1 cellular context compared by ENCODE assay signal in the genomic region with DNA sequence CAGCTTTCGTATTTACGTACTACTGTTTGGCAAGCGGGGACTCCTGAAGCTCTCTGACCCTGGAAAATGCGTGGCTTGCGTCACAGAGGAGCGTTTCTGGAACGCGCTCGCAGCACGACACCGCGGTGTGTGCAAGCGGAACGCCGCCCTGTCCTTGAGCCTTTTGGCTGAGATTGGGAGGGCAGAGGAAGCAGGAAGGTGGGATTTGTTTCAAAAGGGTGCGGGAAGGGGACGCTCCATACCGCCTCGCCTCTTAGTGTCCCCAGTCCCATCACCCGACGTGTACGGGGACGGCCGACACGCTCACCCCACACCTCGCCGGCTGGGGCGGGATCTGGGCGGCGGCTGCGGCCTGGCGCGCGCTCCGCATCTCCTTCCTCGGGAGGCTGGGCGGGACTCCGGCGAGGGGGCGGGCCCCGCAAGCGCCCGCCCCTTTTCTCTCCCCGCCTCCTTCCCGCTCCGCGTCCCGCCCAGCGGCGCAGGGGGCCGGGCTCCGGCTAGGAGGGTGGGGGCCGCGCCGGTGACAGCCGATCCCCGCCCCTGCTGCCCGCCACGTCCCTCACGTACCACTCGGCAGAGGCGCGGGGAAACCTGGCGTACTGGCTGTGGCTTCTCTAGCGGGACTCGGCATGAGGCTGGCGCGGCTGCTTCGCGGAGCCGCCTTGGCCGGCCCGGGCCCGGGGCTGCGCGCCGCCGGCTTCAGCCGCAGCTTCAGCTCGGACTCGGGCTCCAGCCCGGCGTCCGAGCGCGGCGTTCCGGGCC.
TF ChIP-seq lines count a peak whose summit lies in the region.

A gene (plus strand): TSS at position 569 of the 762 bp plus-strand sequence. CDS start 61 bp downstream, at position 630.

TF ChIP-seq in K562, 482 proteins besides CTCF, POLR2A, EP300 and RAD21 (continued from another document and continues in another):
- TF ChIP-seq, protein P1, sequence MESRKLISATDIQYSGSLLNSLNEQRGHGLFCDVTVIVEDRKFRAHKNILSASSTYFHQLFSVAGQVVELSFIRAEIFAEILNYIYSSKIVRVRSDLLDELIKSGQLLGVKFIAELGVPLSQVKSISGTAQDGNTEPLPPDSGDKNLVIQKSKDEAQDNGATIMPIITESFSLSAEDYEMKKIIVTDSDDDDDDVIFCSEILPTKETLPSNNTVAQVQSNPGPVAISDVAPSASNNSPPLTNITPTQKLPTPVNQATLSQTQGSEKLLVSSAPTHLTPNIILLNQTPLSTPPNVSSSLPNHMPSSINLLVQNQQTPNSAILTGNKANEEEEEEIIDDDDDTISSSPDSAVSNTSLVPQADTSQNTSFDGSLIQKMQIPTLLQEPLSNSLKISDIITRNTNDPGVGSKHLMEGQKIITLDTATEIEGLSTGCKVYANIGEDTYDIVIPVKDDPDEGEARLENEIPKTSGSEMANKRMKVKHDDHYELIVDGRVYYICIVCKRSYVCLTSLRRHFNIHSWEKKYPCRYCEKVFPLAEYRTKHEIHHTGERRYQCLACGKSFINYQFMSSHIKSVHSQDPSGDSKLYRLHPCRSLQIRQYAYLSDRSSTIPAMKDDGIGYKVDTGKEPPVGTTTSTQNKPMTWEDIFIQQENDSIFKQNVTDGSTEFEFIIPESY (CRISPR knock-in tag; IDR thresholded peaks at IDR 0.05), result no peak
- TF ChIP-seq MIER1 (IDR thresholded peaks at IDR 0.05; ENCODE audit: low read depth), result no peak
- TF ChIP-seq, protein P2, sequence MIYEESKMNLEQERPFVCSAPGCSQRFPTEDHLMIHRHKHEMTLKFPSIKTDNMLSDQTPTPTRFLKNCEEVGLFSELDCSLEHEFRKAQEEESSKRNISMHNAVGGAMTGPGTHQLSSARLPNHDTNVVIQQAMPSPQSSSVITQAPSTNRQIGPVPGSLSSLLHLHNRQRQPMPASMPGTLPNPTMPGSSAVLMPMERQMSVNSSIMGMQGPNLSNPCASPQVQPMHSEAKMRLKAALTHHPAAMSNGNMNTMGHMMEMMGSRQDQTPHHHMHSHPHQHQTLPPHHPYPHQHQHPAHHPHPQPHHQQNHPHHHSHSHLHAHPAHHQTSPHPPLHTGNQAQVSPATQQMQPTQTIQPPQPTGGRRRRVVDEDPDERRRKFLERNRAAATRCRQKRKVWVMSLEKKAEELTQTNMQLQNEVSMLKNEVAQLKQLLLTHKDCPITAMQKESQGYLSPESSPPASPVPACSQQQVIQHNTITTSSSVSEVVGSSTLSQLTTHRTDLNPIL (CRISPR knock-in tag; IDR thresholded peaks at IDR 0.05), result no peak
- TF ChIP-seq, protein P3, sequence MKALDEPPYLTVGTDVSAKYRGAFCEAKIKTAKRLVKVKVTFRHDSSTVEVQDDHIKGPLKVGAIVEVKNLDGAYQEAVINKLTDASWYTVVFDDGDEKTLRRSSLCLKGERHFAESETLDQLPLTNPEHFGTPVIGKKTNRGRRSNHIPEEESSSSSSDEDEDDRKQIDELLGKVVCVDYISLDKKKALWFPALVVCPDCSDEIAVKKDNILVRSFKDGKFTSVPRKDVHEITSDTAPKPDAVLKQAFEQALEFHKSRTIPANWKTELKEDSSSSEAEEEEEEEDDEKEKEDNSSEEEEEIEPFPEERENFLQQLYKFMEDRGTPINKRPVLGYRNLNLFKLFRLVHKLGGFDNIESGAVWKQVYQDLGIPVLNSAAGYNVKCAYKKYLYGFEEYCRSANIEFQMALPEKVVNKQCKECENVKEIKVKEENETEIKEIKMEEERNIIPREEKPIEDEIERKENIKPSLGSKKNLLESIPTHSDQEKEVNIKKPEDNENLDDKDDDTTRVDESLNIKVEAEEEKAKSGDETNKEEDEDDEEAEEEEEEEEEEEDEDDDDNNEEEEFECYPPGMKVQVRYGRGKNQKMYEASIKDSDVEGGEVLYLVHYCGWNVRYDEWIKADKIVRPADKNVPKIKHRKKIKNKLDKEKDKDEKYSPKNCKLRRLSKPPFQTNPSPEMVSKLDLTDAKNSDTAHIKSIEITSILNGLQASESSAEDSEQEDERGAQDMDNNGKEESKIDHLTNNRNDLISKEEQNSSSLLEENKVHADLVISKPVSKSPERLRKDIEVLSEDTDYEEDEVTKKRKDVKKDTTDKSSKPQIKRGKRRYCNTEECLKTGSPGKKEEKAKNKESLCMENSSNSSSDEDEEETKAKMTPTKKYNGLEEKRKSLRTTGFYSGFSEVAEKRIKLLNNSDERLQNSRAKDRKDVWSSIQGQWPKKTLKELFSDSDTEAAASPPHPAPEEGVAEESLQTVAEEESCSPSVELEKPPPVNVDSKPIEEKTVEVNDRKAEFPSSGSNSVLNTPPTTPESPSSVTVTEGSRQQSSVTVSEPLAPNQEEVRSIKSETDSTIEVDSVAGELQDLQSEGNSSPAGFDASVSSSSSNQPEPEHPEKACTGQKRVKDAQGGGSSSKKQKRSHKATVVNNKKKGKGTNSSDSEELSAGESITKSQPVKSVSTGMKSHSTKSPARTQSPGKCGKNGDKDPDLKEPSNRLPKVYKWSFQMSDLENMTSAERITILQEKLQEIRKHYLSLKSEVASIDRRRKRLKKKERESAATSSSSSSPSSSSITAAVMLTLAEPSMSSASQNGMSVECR (CRISPR knock-in tag; IDR thresholded peaks at IDR 0.05), result 0 out of 2 replicates have a peak, but pooled peaks have one; percentile 15
- TF ChIP-seq, protein P4, sequence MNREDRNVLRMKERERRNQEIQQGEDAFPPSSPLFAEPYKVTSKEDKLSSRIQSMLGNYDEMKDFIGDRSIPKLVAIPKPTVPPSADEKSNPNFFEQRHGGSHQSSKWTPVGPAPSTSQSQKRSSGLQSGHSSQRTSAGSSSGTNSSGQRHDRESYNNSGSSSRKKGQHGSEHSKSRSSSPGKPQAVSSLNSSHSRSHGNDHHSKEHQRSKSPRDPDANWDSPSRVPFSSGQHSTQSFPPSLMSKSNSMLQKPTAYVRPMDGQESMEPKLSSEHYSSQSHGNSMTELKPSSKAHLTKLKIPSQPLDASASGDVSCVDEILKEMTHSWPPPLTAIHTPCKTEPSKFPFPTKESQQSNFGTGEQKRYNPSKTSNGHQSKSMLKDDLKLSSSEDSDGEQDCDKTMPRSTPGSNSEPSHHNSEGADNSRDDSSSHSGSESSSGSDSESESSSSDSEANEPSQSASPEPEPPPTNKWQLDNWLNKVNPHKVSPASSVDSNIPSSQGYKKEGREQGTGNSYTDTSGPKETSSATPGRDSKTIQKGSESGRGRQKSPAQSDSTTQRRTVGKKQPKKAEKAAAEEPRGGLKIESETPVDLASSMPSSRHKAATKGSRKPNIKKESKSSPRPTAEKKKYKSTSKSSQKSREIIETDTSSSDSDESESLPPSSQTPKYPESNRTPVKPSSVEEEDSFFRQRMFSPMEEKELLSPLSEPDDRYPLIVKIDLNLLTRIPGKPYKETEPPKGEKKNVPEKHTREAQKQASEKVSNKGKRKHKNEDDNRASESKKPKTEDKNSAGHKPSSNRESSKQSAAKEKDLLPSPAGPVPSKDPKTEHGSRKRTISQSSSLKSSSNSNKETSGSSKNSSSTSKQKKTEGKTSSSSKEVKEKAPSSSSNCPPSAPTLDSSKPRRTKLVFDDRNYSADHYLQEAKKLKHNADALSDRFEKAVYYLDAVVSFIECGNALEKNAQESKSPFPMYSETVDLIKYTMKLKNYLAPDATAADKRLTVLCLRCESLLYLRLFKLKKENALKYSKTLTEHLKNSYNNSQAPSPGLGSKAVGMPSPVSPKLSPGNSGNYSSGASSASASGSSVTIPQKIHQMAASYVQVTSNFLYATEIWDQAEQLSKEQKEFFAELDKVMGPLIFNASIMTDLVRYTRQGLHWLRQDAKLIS (CRISPR knock-in tag; IDR thresholded peaks at IDR 0.05), result peak; percentile 65; the same call in 1 of the 2 replicates
- TF ChIP-seq CBX1 (IDR thresholded peaks at IDR 0.05; ENCODE audit: low read depth), result peak; percentile 33; the same call in 1 of the 2 replicates
- no peak for TF ChIP-seq SP2 (IDR thresholded peaks at IDR 0.05; ENCODE audit: extremely low read depth, low read depth, low read length, poor library complexity, severe bottlenecking)
- TF ChIP-seq, protein P5, sequence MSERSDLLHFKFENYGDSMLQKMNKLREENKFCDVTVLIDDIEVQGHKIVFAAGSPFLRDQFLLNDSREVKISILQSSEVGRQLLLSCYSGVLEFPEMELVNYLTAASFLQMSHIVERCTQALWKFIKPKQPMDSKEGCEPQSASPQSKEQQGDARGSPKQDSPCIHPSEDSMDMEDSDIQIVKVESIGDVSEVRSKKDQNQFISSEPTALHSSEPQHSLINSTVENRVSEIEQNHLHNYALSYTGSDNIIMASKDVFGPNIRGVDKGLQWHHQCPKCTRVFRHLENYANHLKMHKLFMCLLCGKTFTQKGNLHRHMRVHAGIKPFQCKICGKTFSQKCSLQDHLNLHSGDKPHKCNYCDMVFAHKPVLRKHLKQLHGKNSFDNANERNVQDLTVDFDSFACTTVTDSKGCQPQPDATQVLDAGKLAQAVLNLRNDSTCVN (CRISPR knock-in tag; IDR thresholded peaks at IDR 0.05), result peak; percentile 75; the same call in 1 of the 2 replicates
- no peak for TF ChIP-seq CSDE1 (IDR thresholded peaks at IDR 0.05)
- TF ChIP-seq RNF2 (IDR thresholded peaks at IDR 0.05), result peak; percentile 68; the same call in 1 of the 2 replicates
- peak; percentile 21; the same call in 1 of the 2 replicates for TF ChIP-seq TEAD4 (IDR thresholded peaks at IDR 0.05; ENCODE audit: low read length)
- no peak for TF ChIP-seq TEAD4 (CRISPR knock-in tag; IDR thresholded peaks at IDR 0.05; ENCODE audit: borderline replicate concordance)
- TF ChIP-seq FIP1L1 (IDR thresholded peaks at IDR 0.05; ENCODE audit: low read depth, low read length, poor library complexity, severe bottlenecking), result peak; percentile 86
- no peak for TF ChIP-seq NCOR1 (IDR thresholded peaks at IDR 0.05)
- TF ChIP-seq BMI1 (IDR thresholded peaks at IDR 0.05; ENCODE audit: low read length), result no peak
- TF ChIP-seq, protein P6, sequence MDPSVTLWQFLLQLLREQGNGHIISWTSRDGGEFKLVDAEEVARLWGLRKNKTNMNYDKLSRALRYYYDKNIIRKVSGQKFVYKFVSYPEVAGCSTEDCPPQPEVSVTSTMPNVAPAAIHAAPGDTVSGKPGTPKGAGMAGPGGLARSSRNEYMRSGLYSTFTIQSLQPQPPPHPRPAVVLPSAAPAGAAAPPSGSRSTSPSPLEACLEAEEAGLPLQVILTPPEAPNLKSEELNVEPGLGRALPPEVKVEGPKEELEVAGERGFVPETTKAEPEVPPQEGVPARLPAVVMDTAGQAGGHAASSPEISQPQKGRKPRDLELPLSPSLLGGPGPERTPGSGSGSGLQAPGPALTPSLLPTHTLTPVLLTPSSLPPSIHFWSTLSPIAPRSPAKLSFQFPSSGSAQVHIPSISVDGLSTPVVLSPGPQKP (CRISPR knock-in tag; IDR thresholded peaks at IDR 0.05), result no peak
- TF ChIP-seq SIX5 (IDR thresholded peaks at IDR 0.05; ENCODE audit: borderline replicate concordance in 1 of 2, insufficient read depth in 1 of 2, low read depth in 1 of 2, low read length in 2 of 2), result no peak
- TF ChIP-seq NFIX (CRISPR knock-in tag; IDR thresholded peaks at IDR 0.05; ENCODE audit: low read depth), result no peak
- no peak for TF ChIP-seq ZFP36 (IDR thresholded peaks at IDR 0.05; ENCODE audit: low read depth, low read length, partially characterized antibody)
- TF ChIP-seq FOXK2 (conservative IDR thresholded peaks at IDR 0.05 in 1 of 2, IDR thresholded peaks at IDR 0.05 in 1 of 2; ENCODE audit: low read depth in 2 of 2), result peak in 1 of 2 experiments; percentile 48; a peak in 2 of 4 replicates
- no peak for TF ChIP-seq ZNF668 (CRISPR knock-in tag; IDR thresholded peaks at IDR 0.05)
- TF ChIP-seq TSC22D4 (tag; IDR thresholded peaks at IDR 0.05), result no peak
- TF ChIP-seq, protein P7, sequence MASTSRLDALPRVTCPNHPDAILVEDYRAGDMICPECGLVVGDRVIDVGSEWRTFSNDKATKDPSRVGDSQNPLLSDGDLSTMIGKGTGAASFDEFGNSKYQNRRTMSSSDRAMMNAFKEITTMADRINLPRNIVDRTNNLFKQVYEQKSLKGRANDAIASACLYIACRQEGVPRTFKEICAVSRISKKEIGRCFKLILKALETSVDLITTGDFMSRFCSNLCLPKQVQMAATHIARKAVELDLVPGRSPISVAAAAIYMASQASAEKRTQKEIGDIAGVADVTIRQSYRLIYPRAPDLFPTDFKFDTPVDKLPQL (IDR thresholded peaks at IDR 0.05; ENCODE audit: extremely low read depth, insufficient read length), result no peak
- no peak for TF ChIP-seq CBX2 (IDR thresholded peaks at IDR 0.05; ENCODE audit: insufficient read depth, low read length, poor library complexity, severe bottlenecking)
- TF ChIP-seq KLF10 (CRISPR knock-in tag; IDR thresholded peaks at IDR 0.05), result no peak
- TF ChIP-seq ESRRA (IDR thresholded peaks at IDR 0.05; ENCODE audit: borderline replicate concordance, low read depth), result peak; percentile 74
- no peak for TF ChIP-seq BRD4 (IDR thresholded peaks at IDR 0.05)
- TF ChIP-seq, protein P8, sequence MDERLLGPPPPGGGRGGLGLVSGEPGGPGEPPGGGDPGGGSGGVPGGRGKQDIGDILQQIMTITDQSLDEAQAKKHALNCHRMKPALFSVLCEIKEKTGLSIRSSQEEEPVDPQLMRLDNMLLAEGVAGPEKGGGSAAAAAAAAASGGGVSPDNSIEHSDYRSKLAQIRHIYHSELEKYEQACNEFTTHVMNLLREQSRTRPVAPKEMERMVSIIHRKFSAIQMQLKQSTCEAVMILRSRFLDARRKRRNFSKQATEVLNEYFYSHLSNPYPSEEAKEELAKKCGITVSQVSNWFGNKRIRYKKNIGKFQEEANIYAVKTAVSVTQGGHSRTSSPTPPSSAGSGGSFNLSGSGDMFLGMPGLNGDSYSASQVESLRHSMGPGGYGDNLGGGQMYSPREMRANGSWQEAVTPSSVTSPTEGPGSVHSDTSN (CRISPR knock-in tag; IDR thresholded peaks at IDR 0.05; ENCODE audit: low read depth), result peak; percentile 31; the same call in 1 of the 2 replicates
- TF ChIP-seq, protein P8 (tag; conservative IDR thresholded peaks at IDR 0.05; ENCODE audit: low read depth), result no peak
- TF ChIP-seq CREBBP (IDR thresholded peaks at IDR 0.05; ENCODE audit: low read depth, low read length), result no peak
- no peak for TF ChIP-seq ETV6 (IDR thresholded peaks at IDR 0.05; ENCODE audit: borderline replicate concordance in 1 of 2, low read depth in 2 of 2, low read length in 1 of 2)
- peak; percentile 17; the same call in 1 of the 2 replicates for TF ChIP-seq ETV6 (CRISPR knock-in tag; IDR thresholded peaks at IDR 0.05; ENCODE audit: borderline replicate concordance)
- TF ChIP-seq NFIC (IDR thresholded peaks at IDR 0.05), result peak; percentile 74
- TF ChIP-seq RBBP5 (IDR thresholded peaks at IDR 0.05; ENCODE audit: borderline replicate concordance, insufficient read depth, low read length, poor library complexity, severe bottlenecking), result peak; percentile 86
- TF ChIP-seq MAFK (IDR thresholded peaks at IDR 0.05; ENCODE audit: low read length), result no peak
- TF ChIP-seq ZNF717 (CRISPR knock-in tag; IDR thresholded peaks at IDR 0.05), result no peak
- TF ChIP-seq MTA1 (IDR thresholded peaks at IDR 0.05; ENCODE audit: borderline replicate concordance), result 0 out of 2 replicates have a peak, but pooled peaks have one; percentile 38
